Comparison of ENCODE assay signal across 8 cellular contexts in the genomic region with DNA sequence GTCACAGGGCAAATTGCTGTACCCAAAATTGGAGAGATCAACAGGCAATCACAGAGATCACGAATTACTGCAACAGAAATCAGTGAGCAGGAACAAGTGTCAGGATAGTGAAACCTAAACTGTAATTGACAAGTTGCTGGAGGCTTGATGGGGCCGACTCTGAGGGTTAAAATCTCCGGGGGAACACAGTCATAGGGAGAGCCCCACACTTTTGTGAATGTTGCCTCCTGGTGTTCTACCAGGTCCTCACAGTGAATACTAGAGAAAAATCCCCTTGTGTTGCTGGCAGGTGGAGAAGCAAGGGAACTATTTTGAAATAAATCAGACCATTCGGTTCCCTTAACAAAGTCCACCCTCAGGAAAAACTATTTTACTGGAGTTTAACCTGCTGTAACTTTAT.
DNase-seq lines count a peak whose midpoint lies in the region; ATAC-seq and TF ChIP-seq lines count a peak whose summit lies in the region.

No MANE protein-coding gene starts in this region.

- no peaks in the 10 kb centered on the region for H3K79me2 ChIP-seq in OCI-LY3 (ENCODE audit: low read length)

- no peaks in the 10 kb centered on the region for H3K27me3 ChIP-seq in OCI-LY3 (ENCODE audit: low read depth, low read length)
- no peaks in the 10 kb centered on the region for H3K27me3 ChIP-seq in upper lobe of right lung

- DNase-seq in stimulated activated CD4-positive, alpha-beta T cell treated with anti-CD3 and anti-CD28 coated beads, Interleukin-1b, Interleukin-23, amount 100 ng/mL, for 48 hours: peak; percentile 28
- DNase-seq in stimulated activated CD4-positive, alpha-beta T cell treated with anti-CD3 and anti-CD28 coated beads, Interleukin-12 subunit alpha, Interleukin-12 subunit beta, amount 100 ng/mL, for 4 hours: no peak
- DNase-seq in upper lobe of right lung: no peak
- DNase-seq in DMS153 (lab: John Stamatoyannopoulos, UW): no peak
- no peak for DNase-seq in activated effector memory CD4-positive, alpha-beta T cell treated with Interleukin-2 at 50 U/mL for 16 hours
- no peak for DNase-seq in ecto neural progenitor cell (ENCODE audit: low spot score)

- peak; percentile 96 for ATAC-seq in HG02759 (IDR thresholded peaks at IDR 0.05; ENCODE audit: unreplicated experiment)
- peak; percentile 53 for ATAC-seq in upper lobe of right lung

- H3K4me3 ChIP-seq in OCI-LY3 (ENCODE audit: low read length) (peak overlapping the region; percentile 25), upper lobe of right lung (no peak overlapping the region)

- no peaks in the 10 kb centered on the region for H3K9me3 ChIP-seq in OCI-LY3 (ENCODE audit: insufficient read depth, low read length)
- H3K9me3 ChIP-seq in upper lobe of right lung: no peaks in the 10 kb centered on the region

- H4K20me1 ChIP-seq in OCI-LY3 (ENCODE audit: insufficient read depth, low read length): no peaks in the 10 kb centered on the region

- H3K36me3 ChIP-seq in OCI-LY3 (replicated peaks; ENCODE audit: low read depth, low read length): no peaks in the 10 kb centered on the region
- H3K36me3 ChIP-seq in upper lobe of right lung: no peaks in the 10 kb centered on the region

- H3K27ac ChIP-seq in OCI-LY3 (ENCODE audit: low read length): no peak overlapping the region
- no peak overlapping the region for H3K27ac ChIP-seq in upper lobe of right lung

- TF ChIP-seq CTCF in OCI-LY3 (IDR thresholded peaks at IDR 0.05; ENCODE audit: low read depth, low read length): peak; percentile 47
- TF ChIP-seq CTCF in upper lobe of right lung (IDR thresholded peaks at IDR 0.05): no peak

- peak overlapping the region; percentile 63 for H3K4me2 ChIP-seq in OCI-LY3 (ENCODE audit: low read length)

- H2AFZ ChIP-seq in OCI-LY3 (ENCODE audit: low read depth, low read length): peak overlapping the region; percentile 74

- no peak overlapping the region for H3K9ac ChIP-seq in OCI-LY3 (ENCODE audit: low read length)

- H3K4me1 ChIP-seq in OCI-LY3 (ENCODE audit: low read length) (peaks cover 13% of the 10 kb centered on the region), upper lobe of right lung (no peaks in the 10 kb centered on the region)

- intact Hi-C loops in upper lobe of right lung (cut with DNase I): no loop called here
